Comparison of ENCODE assay signal across 18 cellular contexts in genomic region chr20:58908941-58909340, GRCh38. TPM values are rescaled to one million over a fixed set of nuclear protein-coding genes. Genes with fewer than 3 reads are reported as not detected.
DNase-seq lines count a peak whose midpoint lies in the region; ATAC-seq, FAIRE-seq and TF ChIP-seq lines count a peak whose summit lies in the region.
"Had no signal": no experiment of that assay in that cellular context is flagged by ENCODE, and none has a peak within 500 bp of the region (broad histone marks: within the 10 kb centered on the region; RNA-seq: fewer than 3 reads in every experiment).

No MANE protein-coding gene starts in this region.

- no peak for TF ChIP-seq CTCF in activated CD8-positive, alpha-beta T cell treated with anti-CD3 and anti-CD28 coated beads for 36 hours (IDR thresholded peaks at IDR 0.05)

- CTCF ChIA-PET in activated CD8-positive, alpha-beta T cell treated with anti-CD3 and anti-CD28 coated beads for 36 hours (lab: Charles Lee), result no interaction called here
- CTCF ChIA-PET in activated CD8-positive, alpha-beta T cell treated with anti-CD3 and anti-CD28 coated beads, Interleukin-2, amount 10 ng/mL, durations not matched to agents 7 days and 5 days (lab: Charles Lee), result no interaction called here

- DNase-seq in activated CD8-positive, alpha-beta T cell treated with anti-CD3 and anti-CD28 coated beads for 36 hours, result no peak
- DNase-seq in activated CD8-positive, alpha-beta T cell treated with anti-CD3 and anti-CD28 coated beads, Interleukin-2, amount 10 ng/mL, durations not matched to agents 7 days and 5 days, result no peak
- no peak for DNase-seq in T-helper 17 cell
- no peak for DNase-seq in memory B cell (ENCODE audit: low spot score in 2 of 2)
- no peak for DNase-seq in medulla oblongata (ENCODE audit: extremely low spot score)
- DNase-seq in GM12891 (ENCODE audit: insufficient read length, low spot score), result no peak
- DNase-seq: 8988T; activated naive CD8-positive, alpha-beta T cell treated with anti-CD3 and anti-CD28 coated beads, Interleukin-2, amount 10 ng/mL, durations not matched to agents 7 days and 5 days; cortex of kidney; NCI-H2171 treated with DMSO at 0.1 percent for 48 hours; SK-N-SH; stimulated activated CD4-positive, alpha-beta T cell treated with anti-CD3 and anti-CD28 coated beads, Interleukin-4, amount 100 ng/mL, for 1 hour; WERI-Rb-1 had no signal

- POLR2A ChIA-PET in activated CD8-positive, alpha-beta T cell treated with anti-CD3 and anti-CD28 coated beads for 36 hours (lab: Charles Lee), result interaction anchor here (0.6 to 1.2 kb wide), 2 partner anchors 16 to 277 kb away, joined by 3 to 4 read pairs; no protein-coding TSS in a partner anchor
- POLR2A ChIA-PET in activated CD8-positive, alpha-beta T cell treated with anti-CD3 and anti-CD28 coated beads, Interleukin-2, amount 10 ng/mL, durations not matched to agents 7 days and 5 days (lab: Charles Lee), result no interaction called here

- peaks cover 69% of the 10 kb centered on the region for H3K36me3 Mint-ChIP-seq in activated CD8-positive, alpha-beta T cell treated with anti-CD3 and anti-CD28 coated beads for 36 hours (ENCODE audit: low read depth)
- peaks cover 79% of the 10 kb centered on the region for H3K36me3 Mint-ChIP-seq in activated CD8-positive, alpha-beta T cell treated with anti-CD3 and anti-CD28 coated beads, Interleukin-2, amount 10 ng/mL, durations not matched to agents 7 days and 5 days (ENCODE audit: low read depth)
- H3K36me3 Mint-ChIP-seq in T-helper 17 cell (ENCODE audit: low read depth) (peaks cover 6% of the 10 kb centered on the region), memory B cell (peaks cover 40% of the 10 kb centered on the region)

- TF ChIP-seq POLR2A in GM12891 (IDR thresholded peaks at IDR 0.05; ENCODE audit: low read depth, low read length), result no peak

- peak overlapping the region; percentile 9 for H3K27ac ChIP-seq in temporal lobe (ENCODE audit: low read depth, low read length)

- intact Hi-C loops in activated CD8-positive, alpha-beta T cell treated with anti-CD3 and anti-CD28 coated beads for 36 hours (cut with micrococcal nuclease), result no loop called here

- H3K4me3 Mint-ChIP-seq in activated CD8-positive, alpha-beta T cell treated with anti-CD3 and anti-CD28 coated beads for 36 hours, result no peak overlapping the region
- H3K4me3 Mint-ChIP-seq in activated CD8-positive, alpha-beta T cell treated with anti-CD3 and anti-CD28 coated beads, Interleukin-2, amount 10 ng/mL, durations not matched to agents 7 days and 5 days, result no peak overlapping the region
- H3K4me3 Mint-ChIP-seq in T-helper 17 cell, result peak overlapping the region; percentile 19
- peak overlapping the region; percentile 46 for H3K4me3 Mint-ChIP-seq in memory B cell
- H3K4me3 Mint-ChIP-seq: mesothelial cell of epicardium had no signal

- no peaks in the 10 kb centered on the region for H3K9me3 ChIP-seq in T-helper 17 cell (ENCODE audit: control insufficient read depth, low read length, poor library complexity, severe bottlenecking)
- H3K9me3 ChIP-seq: Caco-2, SK-N-SH had no signal

- no peaks in the 10 kb centered on the region for H3K27me3 Mint-ChIP-seq in activated CD8-positive, alpha-beta T cell treated with anti-CD3 and anti-CD28 coated beads for 36 hours
- no peaks in the 10 kb centered on the region for H3K27me3 Mint-ChIP-seq in activated CD8-positive, alpha-beta T cell treated with anti-CD3 and anti-CD28 coated beads, Interleukin-2, amount 10 ng/mL, durations not matched to agents 7 days and 5 days (ENCODE audit: low read depth)
- H3K27me3 Mint-ChIP-seq in T-helper 17 cell (no peaks in the 10 kb centered on the region), memory B cell (no peaks in the 10 kb centered on the region)
- H3K27me3 Mint-ChIP-seq: activated naive CD8-positive, alpha-beta T cell treated with anti-CD3 and anti-CD28 coated beads, Interleukin-2, amount 10 ng/mL, durations not matched to agents 7 days and 5 days had no signal

- H3K9me3 Mint-ChIP-seq in activated CD8-positive, alpha-beta T cell treated with anti-CD3 and anti-CD28 coated beads for 36 hours, result no peaks in the 10 kb centered on the region
- H3K9me3 Mint-ChIP-seq in activated CD8-positive, alpha-beta T cell treated with anti-CD3 and anti-CD28 coated beads, Interleukin-2, amount 10 ng/mL, durations not matched to agents 7 days and 5 days (ENCODE audit: insufficient read depth), result no peaks in the 10 kb centered on the region
- H3K9me3 Mint-ChIP-seq in memory B cell, result no peaks in the 10 kb centered on the region
- H3K9me3 Mint-ChIP-seq: activated naive CD8-positive, alpha-beta T cell treated with anti-CD3 and anti-CD28 coated beads, Interleukin-2, amount 10 ng/mL, durations not matched to agents 7 days and 5 days; mesothelial cell of epicardium had no signal

- no peak for FAIRE-seq in GM12891 (lab: Jason Lieb, UNC)
- FAIRE-seq: H54 had no signal

- peaks cover 65% of the 10 kb centered on the region for H3K4me1 Mint-ChIP-seq in activated CD8-positive, alpha-beta T cell treated with anti-CD3 and anti-CD28 coated beads for 36 hours (ENCODE audit: low read depth)
- H3K4me1 Mint-ChIP-seq in activated CD8-positive, alpha-beta T cell treated with anti-CD3 and anti-CD28 coated beads, Interleukin-2, amount 10 ng/mL, durations not matched to agents 7 days and 5 days (ENCODE audit: low read depth), result peaks cover 73% of the 10 kb centered on the region
- H3K4me1 Mint-ChIP-seq in T-helper 17 cell, result peaks cover 29% of the 10 kb centered on the region
- H3K4me1 Mint-ChIP-seq in memory B cell, result peaks cover 27% of the 10 kb centered on the region

- no peak for ATAC-seq in activated CD8-positive, alpha-beta T cell treated with anti-CD3 and anti-CD28 coated beads for 36 hours
- no peak for ATAC-seq in activated CD8-positive, alpha-beta T cell treated with anti-CD3 and anti-CD28 coated beads, Interleukin-2, amount 10 ng/mL, durations not matched to agents 7 days and 5 days
- ATAC-seq in T-helper 17 cell, result no peak
- ATAC-seq in memory B cell (ENCODE audit: low read depth), result no peak
- ATAC-seq in HG03354 (IDR thresholded peaks at IDR 0.05; ENCODE audit: poor library complexity, severe bottlenecking, unreplicated experiment), result no peak

- peak overlapping the region; percentile 7 for H3K27ac Mint-ChIP-seq in activated CD8-positive, alpha-beta T cell treated with anti-CD3 and anti-CD28 coated beads for 36 hours
- no peak overlapping the region for H3K27ac Mint-ChIP-seq in activated CD8-positive, alpha-beta T cell treated with anti-CD3 and anti-CD28 coated beads, Interleukin-2, amount 10 ng/mL, durations not matched to agents 7 days and 5 days
- H3K27ac Mint-ChIP-seq in T-helper 17 cell, result peak overlapping the region; percentile 92
- H3K27ac Mint-ChIP-seq in memory B cell, result no peak overlapping the region

TF ChIP-seq in GM12891, 5 proteins besides CTCF, POLR2A, EP300 and RAD21:
- TF ChIP-seq SPI1 (IDR thresholded peaks at IDR 0.05; ENCODE audit: low read depth, low read length) (no peak), TAF1 (IDR thresholded peaks at IDR 0.05; ENCODE audit: low read depth, low read length) (no peak), PAX5 (IDR thresholded peaks at IDR 0.05; ENCODE audit: insufficient read depth, low read length, severe bottlenecking) (no peak), POLR2AphosphoS5 (IDR thresholded peaks at IDR 0.05; ENCODE audit: low read depth, low read length) (no peak), POU2F2 (IDR thresholded peaks at IDR 0.05; ENCODE audit: low read depth, low read length) (no peak)

RNA-seq across cellular contexts. Expression of gene GNAS, which starts 56.4 kb away (rescaled TPM):
- 100 to 1,000 TPM; 703 to 723 TPM for total RNA-seq in activated CD8-positive, alpha-beta T cell treated with anti-CD3 and anti-CD28 coated beads for 36 hours
- total RNA-seq in activated CD8-positive, alpha-beta T cell treated with anti-CD3 and anti-CD28 coated beads, Interleukin-2, amount 10 ng/mL, durations not matched to agents 7 days and 5 days, result 100 to 1,000 TPM; 912 to 952 TPM
- total RNA-seq in T-helper 17 cell, result 1,000 to 10,000 TPM in 1 of 2 donors, 100 to 1,000 TPM in 1; 755 to 1,096 TPM
- 498 TPM for total RNA-seq in temporal lobe
- polyA plus RNA-seq in GM12891 (2012; ENCODE audit: low read depth, missing spikeins), result 544 TPM

RNA-seq across cellular contexts. Expression of gene GNAS-AS1, which starts 58.2 kb away (rescaled TPM):
- 1 to 10 TPM; 1.7 to 2.0 TPM for total RNA-seq in activated CD8-positive, alpha-beta T cell treated with anti-CD3 and anti-CD28 coated beads for 36 hours
- 1 to 10 TPM; 1.3 to 2.0 TPM for total RNA-seq in activated CD8-positive, alpha-beta T cell treated with anti-CD3 and anti-CD28 coated beads, Interleukin-2, amount 10 ng/mL, durations not matched to agents 7 days and 5 days
- total RNA-seq in T-helper 17 cell (under 1 TPM in 1 of 2 donors, not detected in 1; 0.72 TPM), temporal lobe (0.49 TPM)
- 0.68 TPM for polyA plus RNA-seq in GM12891 (2012; ENCODE audit: low read depth, missing spikeins)

Comparison
In these comparisons a context has a peak if more than half of its experiments do, and no peak if none do; other contexts are left out.
1. H3K27ac Mint-ChIP-seq: peak in activated CD8-positive, alpha-beta T cell treated with anti-CD3 and anti-CD28 coated beads for 36 hours (single experiment) and T-helper 17 cell (single experiment); none in activated CD8-positive, alpha-beta T cell treated with anti-CD3 and anti-CD28 coated beads, Interleukin-2, amount 10 ng/mL, durations not matched to agents 7 days and 5 days (single experiment) and memory B cell (single experiment).
2. H3K4me3 Mint-ChIP-seq: peak in T-helper 17 cell (single experiment) and memory B cell (single experiment); none in activated CD8-positive, alpha-beta T cell treated with anti-CD3 and anti-CD28 coated beads for 36 hours (single experiment) and activated CD8-positive, alpha-beta T cell treated with anti-CD3 and anti-CD28 coated beads, Interleukin-2, amount 10 ng/mL, durations not matched to agents 7 days and 5 days (single experiment).